8 cellular contexts compared by ENCODE assay signal in genomic region chr3:73086071-73086494, GRCh38. TPM values are rescaled to one million over a fixed set of nuclear protein-coding genes. Genes with fewer than 3 reads are reported as not detected.
DNase-seq lines count a peak whose midpoint lies in the region; ATAC-seq, FAIRE-seq and TF ChIP-seq lines count a peak whose summit lies in the region.

No MANE protein-coding gene starts in this region.

- no peak overlapping the region for H3K4me3 ChIP-seq in A549
- H3K4me3 ChIP-seq in neural cell (ENCODE audit: low read length): no peak overlapping the region
- no peak overlapping the region for H3K4me3 ChIP-seq in upper lobe of right lung

- H3K36me3 ChIP-seq in neural cell (ENCODE audit: insufficient read depth, low read length): no peaks in the 10 kb centered on the region
- H3K36me3 ChIP-seq in upper lobe of right lung: no peaks in the 10 kb centered on the region

- no peaks in the 10 kb centered on the region for H3K79me2 ChIP-seq in neural cell (replicated peaks; ENCODE audit: insufficient read depth, low read length)

- H3K27ac ChIP-seq in A549: no peak overlapping the region
- no peak overlapping the region for H3K27ac ChIP-seq in neural cell (ENCODE audit: low read length)
- H3K27ac ChIP-seq in upper lobe of right lung: no peak overlapping the region

- peak; percentile 94 to 95 for TF ChIP-seq RAD21 in A549 (conservative IDR thresholded peaks at IDR 0.05 in 1 of 2, IDR thresholded peaks at IDR 0.05 in 1 of 2)
- TF ChIP-seq RAD21 in neural cell (conservative IDR thresholded peaks at IDR 0.05): peak; percentile 94

- CTCF ChIA-PET in A549 (lab: Yijun Ruan, JAX): interaction anchor here (0.6 to 7.9 kb wide), 38 partner anchors 10 to 1632 kb away, joined by 3 to 117 read pairs (median 4); partner anchors contain the start of gene SHQ1

- no peaks in the 10 kb centered on the region for H3F3A ChIP-seq in neural cell (ENCODE audit: insufficient read depth, low read length, poor library complexity, severe bottlenecking)

- FAIRE-seq in A549 (lab: Jason Lieb, UNC): peak; percentile 95

- no peak for TF ChIP-seq EP300 in A549 (IDR thresholded peaks at IDR 0.05)
- TF ChIP-seq EP300 in neural cell (conservative IDR thresholded peaks at IDR 0.05; ENCODE audit: poor library complexity, severe bottlenecking): no peak

- POLR2A ChIA-PET in A549 (lab: Yijun Ruan, JAX): no interaction called here

- H2AFZ ChIP-seq in neural cell (ENCODE audit: low read depth, low read length): no peak overlapping the region

- no peaks in the 10 kb centered on the region for H4K20me1 ChIP-seq in neural cell (ENCODE audit: insufficient read depth)

- H3K9ac ChIP-seq in neural cell (ENCODE audit: low read length): no peak overlapping the region

- H3K9me3 ChIP-seq in A549 (no peaks in the 10 kb centered on the region), neural cell (ENCODE audit: low read length) (no peaks in the 10 kb centered on the region), upper lobe of right lung (no peaks in the 10 kb centered on the region)

- DNase-seq in A549 (ENCODE audit: low read depth in 1 of 2, low spot score in 1 of 2) (peak; percentile 28 to 42), NOMO-1 (lab: John Stamatoyannopoulos, UW; ENCODE audit: unreplicated experiment in 2 of 2) (peak; percentile 3 to 28), fibroblast of gingiva (ENCODE audit: low read depth) (peak; percentile 13), upper lobe of right lung (no peak), NCI-H1436 treated with DMSO at 0.1 percent for 48 hours (lab: John Stamatoyannopoulos, UW) (no peak)
- peak; percentile 57 for DNase-seq in activated T-cell treated with anti-CD3 and anti-CD28 coated beads, Interleukin-2, amount 50 U/mL, for 1 hour

- WGBS in A549 (ENCODE audit: missing lambda C conversion rate): 11% methylated on average over 8 of the region's 8 CpGs

- H3K27me3 ChIP-seq in neural cell (ENCODE audit: insufficient read depth, low read depth, low read length): no peaks in the 10 kb centered on the region
- H3K27me3 ChIP-seq in upper lobe of right lung: no peaks in the 10 kb centered on the region

- TF ChIP-seq CTCF in A549 (IDR thresholded peaks at IDR 0.05) (peak; percentile 94), neural cell (IDR thresholded peaks at IDR 0.05; ENCODE audit: poor library complexity, severe bottlenecking) (peak; percentile 88), upper lobe of right lung (IDR thresholded peaks at IDR 0.05) (peak; percentile 80)

- H3K9me2 ChIP-seq in neural cell (ENCODE audit: insufficient read depth, low read length): no peaks in the 10 kb centered on the region

- H3K4me2 ChIP-seq in A549 (peak overlapping the region; percentile 55), neural cell (ENCODE audit: low read length) (no peak overlapping the region)

- intact Hi-C loops in upper lobe of right lung (cut with DNase I): no loop called here

- ATAC-seq in A549 (peak; percentile 71 to 85; a peak in 5 of 6 replicates), GM18502 (IDR thresholded peaks at IDR 0.05; ENCODE audit: poor library complexity, unreplicated experiment) (peak; percentile 65), upper lobe of right lung (peak; percentile 88)

- no peaks in the 10 kb centered on the region for H3K4me1 ChIP-seq in A549
- peaks cover 4% of the 10 kb centered on the region for H3K4me1 ChIP-seq in upper lobe of right lung

- TF ChIP-seq POLR2A in A549 (IDR thresholded peaks at IDR 0.05; ENCODE audit: low read length): no peak

TF ChIP-seq in A549, 52 proteins besides CTCF, POLR2A, EP300 and RAD21:
- no peak for TF ChIP-seq PBX3 (IDR thresholded peaks at IDR 0.05)
- TF ChIP-seq SMC3 (IDR thresholded peaks at IDR 0.05): peak; percentile 88

TF ChIP-seq in neural cell, 6 proteins besides CTCF, POLR2A, EP300 and RAD21:
- TF ChIP-seq EZH2 (IDR thresholded peaks at IDR 0.05; ENCODE audit: borderline replicate concordance, insufficient read depth, low read length, poor library complexity, severe bottlenecking): no peak
- TF ChIP-seq REST (IDR thresholded peaks at IDR 0.05; ENCODE audit: borderline replicate concordance): no peak
- no peak for TF ChIP-seq TAF1 (IDR thresholded peaks at IDR 0.05; ENCODE audit: low read depth)
- peak; percentile 92 for TF ChIP-seq SMC3 (conservative IDR thresholded peaks at IDR 0.05; ENCODE audit: poor library complexity)
TF ChIP-seq in neural cell: peak in this region for 1.

RNA-seq across cellular contexts. Expression of gene EBLN2, which starts 24.6 kb away (rescaled TPM):
- polyA plus RNA-seq in A549 (2011; rRNA removed) (3.0 and 4.1 TPM in 2 replicates), A549 (2017; fragmentation: RNase III; extraction: RNeasy Plus Mini Kit Qiagen cat#74134 plus additional on column Dnase treatment) (1.4 to 1.8 TPM (median 1.4 TPM) in 3 replicates), neural cell (4.7 and 8.3 TPM in 2 replicates)
- 0.35 and 0.46 TPM in 2 replicates for polyA plus RNA-seq in A549 (2012; cell fraction: cytosol; rRNA removed)
- 1.9 and 2.3 TPM in 2 replicates for polyA plus RNA-seq in A549 (2012; cell fraction: nucleus; rRNA removed)
- 7.7 and 7.9 TPM in 2 replicates for polyA minus RNA-seq in A549 (2011; rRNA and poly(A)+ RNA removed)
- polyA minus RNA-seq in neural cell: 15.8 and 17.8 TPM in 2 replicates
- 4.0 TPM for total RNA-seq in upper lobe of right lung

Comparison
In these comparisons a context has a peak if more than half of its experiments do, and no peak if none do; other contexts are left out.
1. DNase-seq: peak in A549 (2 of 2), NOMO-1 (2 of 2), activated T-cell treated with anti-CD3 and anti-CD28 coated beads, Interleukin-2, amount 50 U/mL, for 1 hour (single experiment) and fibroblast of gingiva (single experiment); none in upper lobe of right lung (single experiment) and NCI-H1436 treated with DMSO at 0.1 percent for 48 hours (single experiment).
2. Peak in every context shown above with its lines, with median percentiles within 50 percentile points of each other: ATAC-seq and CTCF ChIP-seq.